ENCODE assay signal across 10 cellular contexts in the genomic region with DNA sequence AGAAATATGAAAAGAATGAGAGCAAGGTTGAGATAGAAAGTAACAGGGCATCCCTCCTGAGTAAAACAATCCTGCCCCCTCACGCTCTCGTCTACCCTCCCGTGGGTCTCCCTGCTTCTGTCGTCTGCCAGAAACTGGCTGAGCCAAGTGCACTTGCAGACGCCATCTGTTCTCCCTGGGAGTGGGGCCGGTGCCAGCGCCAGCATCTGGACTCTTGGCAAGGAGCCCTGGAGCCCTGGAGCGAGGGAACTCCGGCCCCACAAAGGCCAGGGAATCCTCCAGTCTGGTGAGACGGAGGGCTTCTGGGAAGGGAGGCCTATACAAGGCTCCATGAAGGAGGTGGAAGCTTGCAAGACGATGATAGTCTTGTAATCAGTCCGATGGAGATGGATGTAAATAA. TPM values are rescaled to one million over a fixed set of nuclear protein-coding genes. Genes with fewer than 3 reads are reported as not detected.
A peak's percentile ranks its signal among the peaks of the same experiment; 100 is the strongest.
DNase-seq lines count a peak whose midpoint lies in the region; ATAC-seq and TF ChIP-seq lines count a peak whose summit lies in the region.
"Had no signal": no experiment of that assay in that cellular context is flagged by ENCODE, and none has a peak within 500 bp of the region (broad histone marks: within the 10 kb centered on the region; RNA-seq: fewer than 3 reads in every experiment).

No MANE protein-coding gene starts in this region.

- H3K4me1 ChIP-seq in adipocyte (ENCODE audit: control insufficient read depth, insufficient read depth, low read length) (peaks cover 22% of the 10 kb centered on the region), thoracic aorta (ENCODE audit: control insufficient read depth in 1 of 2, low read depth in 2 of 2) (peaks cover 19 to 22% of the 10 kb centered on the region in 2 donors)

- H3K9ac ChIP-seq in adipocyte (ENCODE audit: low read length): no peak overlapping the region

- TF ChIP-seq CTCF in thoracic aorta (IDR thresholded peaks at IDR 0.05): no peak

- ATAC-seq in left ventricle myocardium superior (peak; percentile 87), thoracic aorta (ENCODE audit: insufficient number of reproducible peaks, low FRiP score, low read depth) (no peak), GM18870 (IDR thresholded peaks at IDR 0.05; ENCODE audit: unreplicated experiment) (no peak), GM19035 (IDR thresholded peaks at IDR 0.05; ENCODE audit: unreplicated experiment) (no peak)

- DNase-seq in NCI-H1105 (lab: John Stamatoyannopoulos, UW): peak; percentile 94
- DNase-seq in adipocyte (ENCODE audit: low read depth): peak; percentile 97
- peak; percentile 94 for DNase-seq in left ventricle myocardium superior
- peak; percentile 55 for DNase-seq in thoracic aorta (ENCODE audit: low spot score)
- no peak for DNase-seq in stimulated activated CD4-positive, alpha-beta T cell treated with anti-CD3 and anti-CD28 coated beads, Interleukin-4, amount 100 ng/mL, for 24 hours
- DNase-seq in NOMO-1 (lab: John Stamatoyannopoulos, UW; ENCODE audit: unreplicated experiment in 2 of 2): no peak
- DNase-seq: activated effector memory CD4-positive, alpha-beta T cell treated with Interleukin-2 at 50 U/mL for 16 hours had no signal

- H3K9me3 ChIP-seq in adipocyte (ENCODE audit: control insufficient read depth, low read length): no peaks in the 10 kb centered on the region
- H3K9me3 ChIP-seq in thoracic aorta: no peaks in the 10 kb centered on the region

- H3K36me3 ChIP-seq in adipocyte (ENCODE audit: control insufficient read depth, insufficient read depth, low read length, severe bottlenecking) (no peaks in the 10 kb centered on the region), thoracic aorta (no peaks in the 10 kb centered on the region)

- intact Hi-C loops in left ventricle myocardium superior (cut with micrococcal nuclease): no loop called here

- H3K27me3 ChIP-seq in adipocyte (replicated peaks; ENCODE audit: control insufficient read depth, insufficient read depth, low read length) (no peaks in the 10 kb centered on the region), thoracic aorta (replicated peaks; ENCODE audit: insufficient read depth) (no peaks in the 10 kb centered on the region)

- H3K27ac ChIP-seq in thoracic aorta: peak overlapping the region in 1 of 2 donors; percentile 30
- H3K27ac ChIP-seq: HL-60 had no signal

- H3K4me3 ChIP-seq in adipocyte (ENCODE audit: low read length) (no peak overlapping the region), thoracic aorta (peak overlapping the region; percentile 25)

RNA-seq across cellular contexts. Expression of gene TMEM91, which starts 2.3 kb away (rescaled TPM):
- total RNA-seq in left ventricle myocardium superior: 3.6 TPM
- total RNA-seq in thoracic aorta: 10 to 100 TPM; 20.0 to 44.0 TPM

RNA-seq across cellular contexts. Expression of gene B9D2, which starts 10.0 kb away (rescaled TPM):
- 3.7 TPM for total RNA-seq in left ventricle myocardium superior
- 1 to 10 TPM; 1.2 to 4.0 TPM for total RNA-seq in thoracic aorta

RNA-seq across cellular contexts. Expression of gene TGFB1, which starts 20.3 kb away (rescaled TPM):
- total RNA-seq in left ventricle myocardium superior: 13.2 TPM
- total RNA-seq in thoracic aorta: 10 to 100 TPM; 55.1 to 69.6 TPM

RNA-seq across cellular contexts. Expression of gene EXOSC5, which starts 23.2 kb away (rescaled TPM):
- total RNA-seq in left ventricle myocardium superior (14.4 TPM), thoracic aorta (10 to 100 TPM in 1 of 2 donors, 1 to 10 TPM in 1; 7.1 to 16.9 TPM)

RNA-seq across cellular contexts. Expression of gene BCKDHA, which starts 23.6 kb away (rescaled TPM):
- total RNA-seq in left ventricle myocardium superior: 49.2 TPM
- total RNA-seq in thoracic aorta: 10 to 100 TPM; 18.5 to 35.9 TPM

Comparison
In these comparisons a context has a peak if more than half of its experiments do, and no peak if none do; other contexts are left out.
1. DNase-seq: peak in NCI-H1105 (single experiment), adipocyte (single experiment), left ventricle myocardium superior (single experiment) and thoracic aorta (single experiment); none in stimulated activated CD4-positive, alpha-beta T cell treated with anti-CD3 and anti-CD28 coated beads, Interleukin-4, amount 100 ng/mL, for 24 hours (single experiment) and NOMO-1 (0 of 2).